6 cellular contexts compared by ENCODE assay signal in genomic region chr2:95037476-95037875, GRCh38. TPM values are rescaled to one million over a fixed set of nuclear protein-coding genes. Genes with fewer than 3 reads are reported as not detected.
"Had no signal": no experiment of that assay in that cellular context is flagged by ENCODE, and none has a peak within 500 bp of the region (broad histone marks: within the 10 kb centered on the region; RNA-seq: fewer than 3 reads in every experiment).

No MANE protein-coding gene starts in this region.

RNA-seq across cellular contexts. Expression of gene MAL, which starts 12.0 kb away (rescaled TPM):
- total RNA-seq: body of pancreas, mesenteric fat pad, smooth muscle cell, subcutaneous adipose tissue had no signal
- polyA plus RNA-seq: keratinocyte, SK-N-SH, smooth muscle cell had no signal
